ENCODE assay signal across 8 cellular contexts in the genomic region with DNA sequence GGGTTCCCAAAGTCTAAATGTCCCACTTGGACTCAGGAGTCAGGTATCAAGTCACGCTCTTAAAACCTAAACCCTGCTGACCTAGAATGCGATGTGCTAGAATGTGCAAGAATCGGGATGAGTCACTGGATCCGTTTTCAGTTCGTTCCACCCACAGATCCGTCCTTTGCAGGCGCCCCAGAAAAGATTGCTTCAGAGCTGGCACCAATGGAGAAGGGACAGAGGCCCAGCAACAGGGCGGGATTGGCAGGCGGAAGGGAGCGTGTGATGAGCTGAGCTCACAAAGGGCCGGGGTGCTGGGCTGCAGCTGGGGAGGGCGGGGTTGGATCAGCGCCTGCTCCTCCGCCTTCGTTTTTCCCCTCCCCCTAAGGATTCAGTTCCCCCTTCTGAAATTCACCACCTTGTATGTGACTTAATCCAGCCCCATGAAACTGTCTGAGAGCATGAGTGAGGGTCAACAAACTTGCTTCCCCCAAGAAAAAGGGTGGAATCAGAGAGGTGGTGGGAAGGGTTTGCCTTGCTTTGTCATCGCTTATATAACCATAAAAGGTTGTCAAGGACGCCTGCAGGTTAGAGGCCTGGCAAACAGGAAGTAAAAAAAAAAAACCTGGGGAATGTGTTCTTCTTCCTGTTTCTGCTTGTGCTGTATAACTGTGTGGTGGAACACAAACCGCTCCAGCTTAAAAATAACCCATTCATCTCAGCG. TPM values are rescaled to one million over a fixed set of nuclear protein-coding genes. Genes with fewer than 3 reads are reported as not detected.
A peak's percentile ranks its signal among the peaks of the same experiment; 100 is the strongest.
DNase-seq lines count a peak whose midpoint lies in the region; ATAC-seq and TF ChIP-seq lines count a peak whose summit lies in the region.

No MANE protein-coding gene starts in this region.

- H3K27ac ChIP-seq in SU-DHL-6 (ENCODE audit: low read depth, low read length), result peak overlapping the region; percentile 97

- peak overlapping the region; percentile 83 to 100 (median 97) for H3K4me3 Mint-ChIP-seq in immature natural killer cell

- peaks cover 5% of the 10 kb centered on the region for H3K36me3 ChIP-seq in SU-DHL-6 (ENCODE audit: low read length)

- DNase-seq in brain pericyte (ENCODE audit: low read depth, low spot score) (peak; percentile 97), immature natural killer cell (peak; percentile 92 to 93 (median 93)), NCI-H2196 (lab: John Stamatoyannopoulos, UW; ENCODE audit: unreplicated experiment) (no peak), UCSD-AML1 (lab: John Stamatoyannopoulos, UW; ENCODE audit: unreplicated experiment) (no peak)
- DNase-seq in stimulated activated CD4-positive, alpha-beta T cell treated with anti-CD3 and anti-CD28 coated beads, Interleukin-12 subunit alpha, Interleukin-12 subunit beta, amount 100 ng/mL, for 48 hours (ENCODE audit: low read depth in 2 of 3, low spot score in 1 of 3), result peak; percentile 86 to 92 (median 90)

- H3K9ac ChIP-seq in SU-DHL-6 (ENCODE audit: low read length), result peak overlapping the region; percentile 96

- no peak for TF ChIP-seq CTCF in SU-DHL-6 (IDR thresholded peaks at IDR 0.05; ENCODE audit: insufficient read depth, low read length, poor library complexity, severe bottlenecking)

- peaks cover 92 to 94% of the 10 kb centered on the region in 2 donors for H3K4me1 Mint-ChIP-seq in immature natural killer cell

- H3K36me3 Mint-ChIP-seq in immature natural killer cell, result peaks cover 14 to 23% (median 18%) of the 10 kb centered on the region in 3 donors

- H3K79me2 ChIP-seq in SU-DHL-6 (ENCODE audit: insufficient read depth, low read length), result peaks cover 21% of the 10 kb centered on the region

- H3K27ac Mint-ChIP-seq in immature natural killer cell, result peak overlapping the region; percentile 91 to 99 (median 95)

- peak overlapping the region; percentile 95 for H3K4me3 ChIP-seq in SU-DHL-6 (ENCODE audit: insufficient read depth, low read length, poor library complexity, severe bottlenecking)

- no peaks in the 10 kb centered on the region for H3K27me3 ChIP-seq in SU-DHL-6 (ENCODE audit: low read length)

- peak overlapping the region; percentile 44 for H2AFZ ChIP-seq in SU-DHL-6 (ENCODE audit: low read depth, low read length, severe bottlenecking)

- H3K9me2 ChIP-seq in SU-DHL-6 (replicated peaks; ENCODE audit: insufficient read depth, low read length), result no peaks in the 10 kb centered on the region

- H3F3A ChIP-seq in SU-DHL-6 (ENCODE audit: insufficient read depth), result peaks cover 70% of the 10 kb centered on the region

- peak; percentile 35 for ATAC-seq in GM18508 (IDR thresholded peaks at IDR 0.05; ENCODE audit: insufficient read depth, unreplicated experiment)
- peak; percentile 44 for ATAC-seq in HG02973 (IDR thresholded peaks at IDR 0.05; ENCODE audit: unreplicated experiment)

- no peaks in the 10 kb centered on the region for H3K9me3 ChIP-seq in SU-DHL-6 (ENCODE audit: insufficient read depth, low read length)

- H3K9me3 Mint-ChIP-seq in immature natural killer cell, result peaks cover 0 to 8% (median 1%) of the 10 kb centered on the region in 6 donors

- H4K20me1 ChIP-seq in SU-DHL-6 (ENCODE audit: low read depth, low read length), result peaks cover 8% of the 10 kb centered on the region

- peaks cover 41 to 56% (median 50%) of the 10 kb centered on the region in 3 donors for H3K27me3 Mint-ChIP-seq in immature natural killer cell (ENCODE audit: low read depth in 3 of 3)

- peak overlapping the region; percentile 94 for H3K4me2 ChIP-seq in SU-DHL-6 (ENCODE audit: low read depth, low read length, poor library complexity, severe bottlenecking)

RNA-seq across cellular contexts. Expression of a gene that starts 2.8 kb away (rescaled TPM):
- 1,000 to 10,000 TPM in 2 of 3 donors, 100 to 1,000 TPM in 1; 977 to 1,715 (median 1,389) TPM for polyA plus RNA-seq in immature natural killer cell

RNA-seq across cellular contexts. Expression of a gene that starts 53.6 kb away (rescaled TPM):
- 10 to 100 TPM in 1 of 3 donors, 1 to 10 TPM in 2; 1.3 to 10.5 (median 2.4) TPM for polyA plus RNA-seq in immature natural killer cell

Comparison
In these comparisons a context has a peak if more than half of its experiments do, and no peak if none do; other contexts are left out.
1. DNase-seq: peak in brain pericyte (single experiment), immature natural killer cell (3 of 3) and stimulated activated CD4-positive, alpha-beta T cell treated with anti-CD3 and anti-CD28 coated beads, Interleukin-12 subunit alpha, Interleukin-12 subunit beta, amount 100 ng/mL, for 48 hours (3 of 3); none in NCI-H2196 (single experiment) and UCSD-AML1 (single experiment).